ENCODE assay signal across 2 cellular contexts in the genomic region with DNA sequence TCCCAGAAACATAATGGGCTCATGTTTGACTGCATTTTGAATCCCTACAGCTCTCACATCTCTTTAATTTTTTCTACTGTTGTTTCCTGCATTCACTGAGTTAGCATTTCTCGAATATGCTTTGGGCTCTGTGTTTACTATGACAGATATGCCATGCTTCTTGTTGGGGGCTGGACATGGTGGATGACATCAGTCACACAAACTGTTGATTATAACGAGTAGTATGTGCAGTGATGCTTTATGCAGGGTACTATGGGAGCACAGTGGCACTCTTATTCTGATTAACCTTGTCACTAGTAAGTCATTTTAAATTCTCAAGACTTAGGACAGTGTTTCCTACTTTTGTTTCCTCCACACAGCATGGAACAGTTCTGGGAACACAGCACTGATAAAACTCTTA.
TF ChIP-seq lines count a peak whose summit lies in the region.

No MANE protein-coding gene starts in this region.

TF ChIP-seq in HEK293, 187 proteins besides CTCF, POLR2A, EP300 and RAD21 (continues in another document):
- TF ChIP-seq SCRT2 (tag by site-specific recombination; IDR thresholded peaks at IDR 0.05): peak; percentile 94
- TF ChIP-seq, protein P1, sequence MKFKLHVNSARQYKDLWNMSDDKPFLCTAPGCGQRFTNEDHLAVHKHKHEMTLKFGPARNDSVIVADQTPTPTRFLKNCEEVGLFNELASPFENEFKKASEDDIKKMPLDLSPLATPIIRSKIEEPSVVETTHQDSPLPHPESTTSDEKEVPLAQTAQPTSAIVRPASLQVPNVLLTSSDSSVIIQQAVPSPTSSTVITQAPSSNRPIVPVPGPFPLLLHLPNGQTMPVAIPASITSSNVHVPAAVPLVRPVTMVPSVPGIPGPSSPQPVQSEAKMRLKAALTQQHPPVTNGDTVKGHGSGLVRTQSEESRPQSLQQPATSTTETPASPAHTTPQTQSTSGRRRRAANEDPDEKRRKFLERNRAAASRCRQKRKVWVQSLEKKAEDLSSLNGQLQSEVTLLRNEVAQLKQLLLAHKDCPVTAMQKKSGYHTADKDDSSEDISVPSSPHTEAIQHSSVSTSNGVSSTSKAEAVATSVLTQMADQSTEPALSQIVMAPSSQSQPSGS (tag by site-specific recombination; IDR thresholded peaks at IDR 0.05; ENCODE audit: low read depth): 0 out of 2 replicates have a peak, but pooled peaks have one; percentile 42
- 0 out of 2 replicates have a peak, but pooled peaks have one; percentile 15 for TF ChIP-seq ZNF629 (tag by site-specific recombination; IDR thresholded peaks at IDR 0.05)
- TF ChIP-seq, protein P2, sequence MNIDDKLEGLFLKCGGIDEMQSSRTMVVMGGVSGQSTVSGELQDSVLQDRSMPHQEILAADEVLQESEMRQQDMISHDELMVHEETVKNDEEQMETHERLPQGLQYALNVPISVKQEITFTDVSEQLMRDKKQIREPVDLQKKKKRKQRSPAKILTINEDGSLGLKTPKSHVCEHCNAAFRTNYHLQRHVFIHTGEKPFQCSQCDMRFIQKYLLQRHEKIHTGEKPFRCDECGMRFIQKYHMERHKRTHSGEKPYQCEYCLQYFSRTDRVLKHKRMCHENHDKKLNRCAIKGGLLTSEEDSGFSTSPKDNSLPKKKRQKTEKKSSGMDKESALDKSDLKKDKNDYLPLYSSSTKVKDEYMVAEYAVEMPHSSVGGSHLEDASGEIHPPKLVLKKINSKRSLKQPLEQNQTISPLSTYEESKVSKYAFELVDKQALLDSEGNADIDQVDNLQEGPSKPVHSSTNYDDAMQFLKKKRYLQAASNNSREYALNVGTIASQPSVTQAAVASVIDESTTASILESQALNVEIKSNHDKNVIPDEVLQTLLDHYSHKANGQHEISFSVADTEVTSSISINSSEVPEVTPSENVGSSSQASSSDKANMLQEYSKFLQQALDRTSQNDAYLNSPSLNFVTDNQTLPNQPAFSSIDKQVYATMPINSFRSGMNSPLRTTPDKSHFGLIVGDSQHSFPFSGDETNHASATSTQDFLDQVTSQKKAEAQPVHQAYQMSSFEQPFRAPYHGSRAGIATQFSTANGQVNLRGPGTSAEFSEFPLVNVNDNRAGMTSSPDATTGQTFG (tag by site-specific recombination; IDR thresholded peaks at IDR 0.05; ENCODE audit: borderline replicate concordance): no peak
- TF ChIP-seq ZNF791 (tag by site-specific recombination; IDR thresholded peaks at IDR 0.05): no peak
- no peak for TF ChIP-seq ZNF707 (tag by site-specific recombination; IDR thresholded peaks at IDR 0.05)
- TF ChIP-seq, protein P3, sequence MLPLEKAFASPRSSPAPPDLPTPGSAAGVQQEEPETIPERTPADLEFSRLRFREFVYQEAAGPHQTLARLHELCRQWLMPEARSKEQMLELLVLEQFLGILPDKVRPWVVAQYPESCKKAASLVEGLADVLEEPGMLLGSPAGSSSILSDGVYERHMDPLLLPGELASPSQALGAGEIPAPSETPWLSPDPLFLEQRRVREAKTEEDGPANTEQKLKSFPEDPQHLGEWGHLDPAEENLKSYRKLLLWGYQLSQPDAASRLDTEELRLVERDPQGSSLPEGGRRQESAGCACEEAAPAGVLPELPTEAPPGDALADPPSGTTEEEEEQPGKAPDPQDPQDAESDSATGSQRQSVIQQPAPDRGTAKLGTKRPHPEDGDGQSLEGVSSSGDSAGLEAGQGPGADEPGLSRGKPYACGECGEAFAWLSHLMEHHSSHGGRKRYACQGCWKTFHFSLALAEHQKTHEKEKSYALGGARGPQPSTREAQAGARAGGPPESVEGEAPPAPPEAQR (tag by site-specific recombination; IDR thresholded peaks at IDR 0.05): no peak
- TF ChIP-seq ZNF558 (tag by site-specific recombination; IDR thresholded peaks at IDR 0.05): no peak
- TF ChIP-seq, protein P4, sequence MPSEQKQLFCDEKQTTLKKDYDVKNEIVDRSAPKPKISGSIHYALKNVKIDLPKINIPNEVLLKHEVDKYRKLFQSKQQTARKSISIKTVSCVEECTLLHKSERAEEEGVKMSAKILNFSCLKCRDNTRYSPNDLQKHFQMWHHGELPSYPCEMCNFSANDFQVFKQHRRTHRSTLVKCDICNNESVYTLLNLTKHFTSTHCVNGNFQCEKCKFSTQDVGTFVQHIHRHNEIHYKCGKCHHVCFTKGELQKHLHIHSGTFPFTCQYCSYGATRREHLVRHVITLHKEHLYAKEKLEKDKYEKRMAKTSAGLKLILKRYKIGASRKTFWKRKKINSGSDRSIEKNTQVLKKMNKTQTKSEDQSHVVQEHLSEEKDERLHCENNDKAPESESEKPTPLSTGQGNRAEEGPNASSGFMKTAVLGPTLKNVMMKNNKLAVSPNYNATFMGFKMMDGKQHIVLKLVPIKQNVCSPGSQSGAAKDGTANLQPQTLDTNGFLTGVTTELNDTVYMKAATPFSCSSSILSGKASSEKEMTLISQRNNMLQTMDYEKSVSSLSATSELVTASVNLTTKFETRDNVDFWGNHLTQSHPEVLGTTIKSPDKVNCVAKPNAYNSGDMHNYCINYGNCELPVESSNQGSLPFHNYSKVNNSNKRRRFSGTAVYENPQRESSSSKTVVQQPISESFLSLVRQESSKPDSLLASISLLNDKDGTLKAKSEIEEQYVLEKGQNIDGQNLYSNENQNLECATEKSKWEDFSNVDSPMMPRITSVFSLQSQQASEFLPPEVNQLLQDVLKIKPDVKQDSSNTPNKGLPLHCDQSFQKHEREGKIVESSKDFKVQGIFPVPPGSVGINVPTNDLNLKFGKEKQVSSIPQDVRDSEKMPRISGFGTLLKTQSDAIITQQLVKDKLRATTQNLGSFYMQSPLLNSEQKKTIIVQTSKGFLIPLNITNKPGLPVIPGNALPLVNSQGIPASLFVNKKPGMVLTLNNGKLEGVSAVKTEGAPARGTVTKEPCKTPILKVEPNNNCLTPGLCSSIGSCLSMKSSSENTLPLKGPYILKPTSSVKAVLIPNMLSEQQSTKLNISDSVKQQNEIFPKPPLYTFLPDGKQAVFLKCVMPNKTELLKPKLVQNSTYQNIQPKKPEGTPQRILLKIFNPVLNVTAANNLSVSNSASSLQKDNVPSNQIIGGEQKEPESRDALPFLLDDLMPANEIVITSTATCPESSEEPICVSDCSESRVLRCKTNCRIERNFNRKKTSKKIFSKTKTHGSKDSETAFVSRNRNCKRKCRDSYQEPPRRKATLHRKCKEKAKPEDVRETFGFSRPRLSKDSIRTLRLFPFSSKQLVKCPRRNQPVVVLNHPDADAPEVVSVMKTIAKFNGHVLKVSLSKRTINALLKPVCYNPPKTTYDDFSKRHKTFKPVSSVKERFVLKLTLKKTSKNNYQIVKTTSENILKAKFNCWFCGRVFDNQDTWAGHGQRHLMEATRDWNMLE (tag by site-specific recombination; conservative IDR thresholded peaks at IDR 0.05; ENCODE audit: low read depth): no peak

TF ChIP-seq in IMR-90, 13 proteins besides CTCF, POLR2A, EP300 and RAD21:
- no peak for TF ChIP-seq SMC3 (IDR thresholded peaks at IDR 0.05; ENCODE audit: low read depth, low read length)
- TF ChIP-seq, protein P5, sequence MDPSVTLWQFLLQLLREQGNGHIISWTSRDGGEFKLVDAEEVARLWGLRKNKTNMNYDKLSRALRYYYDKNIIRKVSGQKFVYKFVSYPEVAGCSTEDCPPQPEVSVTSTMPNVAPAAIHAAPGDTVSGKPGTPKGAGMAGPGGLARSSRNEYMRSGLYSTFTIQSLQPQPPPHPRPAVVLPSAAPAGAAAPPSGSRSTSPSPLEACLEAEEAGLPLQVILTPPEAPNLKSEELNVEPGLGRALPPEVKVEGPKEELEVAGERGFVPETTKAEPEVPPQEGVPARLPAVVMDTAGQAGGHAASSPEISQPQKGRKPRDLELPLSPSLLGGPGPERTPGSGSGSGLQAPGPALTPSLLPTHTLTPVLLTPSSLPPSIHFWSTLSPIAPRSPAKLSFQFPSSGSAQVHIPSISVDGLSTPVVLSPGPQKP (IDR thresholded peaks at IDR 0.05; ENCODE audit: borderline replicate concordance, low read depth, low read length): no peak
- no peak for TF ChIP-seq MXI1 (IDR thresholded peaks at IDR 0.05; ENCODE audit: borderline replicate concordance, low read depth, low read length)
- no peak for TF ChIP-seq RCOR1 (IDR thresholded peaks at IDR 0.05; ENCODE audit: insufficient replicate concordance, low read length)
- TF ChIP-seq, protein P6, sequence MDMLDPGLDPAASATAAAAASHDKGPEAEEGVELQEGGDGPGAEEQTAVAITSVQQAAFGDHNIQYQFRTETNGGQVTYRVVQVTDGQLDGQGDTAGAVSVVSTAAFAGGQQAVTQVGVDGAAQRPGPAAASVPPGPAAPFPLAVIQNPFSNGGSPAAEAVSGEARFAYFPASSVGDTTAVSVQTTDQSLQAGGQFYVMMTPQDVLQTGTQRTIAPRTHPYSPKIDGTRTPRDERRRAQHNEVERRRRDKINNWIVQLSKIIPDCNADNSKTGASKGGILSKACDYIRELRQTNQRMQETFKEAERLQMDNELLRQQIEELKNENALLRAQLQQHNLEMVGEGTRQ (IDR thresholded peaks at IDR 0.05; ENCODE audit: low read depth, low read length): no peak
- no peak for TF ChIP-seq CEBPB (IDR thresholded peaks at IDR 0.05; ENCODE audit: low read depth, low read length)
- TF ChIP-seq FOS (IDR thresholded peaks at IDR 0.05; ENCODE audit: low read depth, low read length): no peak
- TF ChIP-seq MAZ (IDR thresholded peaks at IDR 0.05; ENCODE audit: borderline replicate concordance, low read depth, low read length): no peak
- TF ChIP-seq NFE2L2 (IDR thresholded peaks at IDR 0.05; ENCODE audit: low read depth, low read length): no peak
